In the genomic region with DNA sequence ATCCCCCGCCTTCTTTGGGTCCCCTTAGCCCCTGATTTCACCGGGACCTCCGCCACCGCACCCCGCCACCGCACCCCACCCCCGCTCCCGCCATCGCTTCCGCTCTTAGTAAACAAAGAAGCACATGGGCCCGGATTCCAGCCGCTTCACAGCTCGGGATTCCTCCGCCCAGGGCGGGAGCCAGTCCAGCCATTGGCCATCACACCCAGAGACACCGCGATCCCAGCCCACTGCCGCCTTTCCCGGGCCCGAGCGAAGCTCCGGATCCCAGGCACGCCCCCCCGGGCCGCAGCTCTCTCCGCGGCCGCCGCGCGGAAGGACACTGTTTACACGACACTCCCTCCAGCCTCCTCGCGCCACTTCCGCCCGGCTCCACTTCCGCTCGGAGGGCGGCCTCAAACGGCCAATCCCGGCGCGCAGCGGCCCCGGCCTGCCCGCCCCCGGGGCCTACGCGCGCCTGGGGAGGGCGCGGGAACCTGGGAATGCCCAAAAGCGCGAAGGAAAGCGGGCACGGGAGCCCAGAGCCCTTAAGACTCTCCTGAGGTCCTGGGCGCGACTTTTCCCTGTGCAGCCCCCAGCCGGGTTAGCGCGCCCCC, we compare ENCODE assay signal across 8 cellular contexts. TPM values are rescaled to one million over a fixed set of nuclear protein-coding genes. Genes with fewer than 3 reads are reported as not detected.
DNase-seq lines count a peak whose midpoint lies in the region; ATAC-seq and TF ChIP-seq lines count a peak whose summit lies in the region.

No MANE protein-coding gene starts in this region.

- peak overlapping the region; percentile 97 for H3K27ac ChIP-seq in C4-2B
- H3K27ac ChIP-seq in dorsolateral prefrontal cortex = peak overlapping the region in 57 of 59 donors; percentile 64 to 98 (median 93)

- DNase-seq in NCI-H69 (lab: John Stamatoyannopoulos, UW) (peak; percentile 99), dorsolateral prefrontal cortex (peak; percentile 76 to 93 (median 88)), lower leg skin (ENCODE audit: low spot score in 2 of 2) (peak; percentile 91 to 98)
- peak; percentile 91 for DNase-seq in activated CD4-positive, alpha-beta memory T cell treated with anti-CD3 and anti-CD28 coated beads for 36 hours
- peak; percentile 86 for DNase-seq in stimulated activated CD4-positive, alpha-beta T cell treated with anti-CD3 and anti-CD28 coated beads, Interleukin-4, amount 100 ng/mL, for 1 hour

- H3K27me3 Mint-ChIP-seq in activated CD4-positive, alpha-beta memory T cell treated with anti-CD3 and anti-CD28 coated beads for 36 hours = no peaks in the 10 kb centered on the region

- CTCF ChIA-PET in activated CD4-positive, alpha-beta memory T cell treated with anti-CD3 and anti-CD28 coated beads for 36 hours (lab: Charles Lee) = interaction anchor here (0.9 to 3.1 kb wide), 6 partner anchors 11 to 31 kb away, joined by 3 to 21 read pairs (median 6); a partner anchor contains a TSS

- H3K27ac Mint-ChIP-seq in activated CD4-positive, alpha-beta memory T cell treated with anti-CD3 and anti-CD28 coated beads for 36 hours = peak overlapping the region; percentile 95

- H3K4me3 Mint-ChIP-seq in activated CD4-positive, alpha-beta memory T cell treated with anti-CD3 and anti-CD28 coated beads for 36 hours = peak overlapping the region; percentile 90

- TF ChIP-seq POLR2A in lower leg skin (IDR thresholded peaks at IDR 0.05) = no peak

- H3K27me3 ChIP-seq in dorsolateral prefrontal cortex = no peaks in the 10 kb centered on the region

- peaks cover 54% of the 10 kb centered on the region for H3K36me3 Mint-ChIP-seq in activated CD4-positive, alpha-beta memory T cell treated with anti-CD3 and anti-CD28 coated beads for 36 hours

- ATAC-seq in GM19397 (IDR thresholded peaks at IDR 0.05; ENCODE audit: unreplicated experiment) (peak; percentile 65), HG03521 (IDR thresholded peaks at IDR 0.05; ENCODE audit: unreplicated experiment) (peak; percentile 58)

- WGBS in lower leg skin, 2 donors = 1 to 2% methylated on average over 26 to 50 of the region's 61 CpGs

- POLR2A ChIA-PET in activated CD4-positive, alpha-beta memory T cell treated with anti-CD3 and anti-CD28 coated beads for 36 hours (lab: Charles Lee) = interaction anchor here (0.9 to 3.5 kb wide), 13 partner anchors 8 to 328 kb away, joined by 3 to 44 read pairs (median 7); a partner anchor contains a TSS

- H3K9me3 Mint-ChIP-seq in activated CD4-positive, alpha-beta memory T cell treated with anti-CD3 and anti-CD28 coated beads for 36 hours = no peaks in the 10 kb centered on the region

- no peak for TF ChIP-seq CTCF in C4-2B (conservative IDR thresholded peaks at IDR 0.05)
- TF ChIP-seq CTCF in dorsolateral prefrontal cortex (IDR thresholded peaks at IDR 0.05 in 54 of 56, conservative IDR thresholded peaks at IDR 0.05 in 2 of 56; ENCODE audit: low read depth in 1 of 56, partially characterized antibody in 56 of 56) = peak in 27 of 56 donors; percentile 7 to 52 (median 24)
- peak in 1 of 3 donors; percentile 56 for TF ChIP-seq CTCF in lower leg skin (IDR thresholded peaks at IDR 0.05)

- H3K4me3 ChIP-seq in dorsolateral prefrontal cortex = peak overlapping the region; percentile 61 to 99 (median 83)
- peak overlapping the region; percentile 52 for H3K4me3 ChIP-seq in lower leg skin (ENCODE audit: low read depth, poor library complexity, severe bottlenecking)

- intact Hi-C loops in activated CD4-positive, alpha-beta memory T cell treated with anti-CD3 and anti-CD28 coated beads for 36 hours (cut with micrococcal nuclease) = loop anchor here (1.0 kb wide), 4 partner anchors 11 to 27 kb away; a partner anchor contains a TSS
- intact Hi-C loops in dorsolateral prefrontal cortex (cut with DNase I) = loop anchor here (1.0 to 10.0 kb wide), 3 partner anchors 19 to 324 kb away; a partner anchor contains a TSS
- intact Hi-C loops in lower leg skin (cut with DNase I; ENCODE audit: low total_unique reads) = no loop called here

- H3K4me1 Mint-ChIP-seq in activated CD4-positive, alpha-beta memory T cell treated with anti-CD3 and anti-CD28 coated beads for 36 hours (ENCODE audit: low read depth) = peaks cover 44% of the 10 kb centered on the region

RNA-seq across cellular contexts. Expression of a gene that starts 0.7 kb away (rescaled TPM):
- 100 to 1,000 TPM; 393 to 398 TPM for total RNA-seq in activated CD4-positive, alpha-beta memory T cell treated with anti-CD3 and anti-CD28 coated beads for 36 hours
- 10 to 100 TPM; 19.4 to 81.4 (median 38.0) TPM for total RNA-seq in dorsolateral prefrontal cortex
- total RNA-seq in lower leg skin = 10 to 100 TPM; 41.5 to 52.2 (median 50.4) TPM

RNA-seq across cellular contexts. Expression of a gene that starts 0.9 kb away (rescaled TPM):
- 10 to 100 TPM; 11.3 to 12.2 TPM for total RNA-seq in activated CD4-positive, alpha-beta memory T cell treated with anti-CD3 and anti-CD28 coated beads for 36 hours
- total RNA-seq in dorsolateral prefrontal cortex (10 to 100 TPM; 11.3 to 28.4 (median 19.5) TPM), lower leg skin (10 to 100 TPM; 18.6 to 24.6 (median 21.0) TPM)

RNA-seq across cellular contexts. Expression of a gene that starts 11.7 kb away (rescaled TPM):
- total RNA-seq in activated CD4-positive, alpha-beta memory T cell treated with anti-CD3 and anti-CD28 coated beads for 36 hours = 10 to 100 TPM; 93.1 to 98.2 TPM
- total RNA-seq in dorsolateral prefrontal cortex (100 to 1,000 TPM in 100 of 120 experiments, 10 to 100 TPM in 20; 82.0 to 137 (median 116) TPM), lower leg skin (10 to 100 TPM; 22.3 to 42.7 (median 30.0) TPM)

RNA-seq across cellular contexts. Expression of a gene that starts 18.6 kb away (rescaled TPM):
- total RNA-seq in activated CD4-positive, alpha-beta memory T cell treated with anti-CD3 and anti-CD28 coated beads for 36 hours = 10 to 100 TPM; 54.3 to 63.7 TPM
- total RNA-seq in dorsolateral prefrontal cortex (10 to 100 TPM; 46.6 to 98.0 (median 72.6) TPM), lower leg skin (10 to 100 TPM; 37.1 to 74.3 (median 42.1) TPM)

RNA-seq across cellular contexts. Expression of a gene that starts 18.9 kb away (rescaled TPM):
- total RNA-seq in activated CD4-positive, alpha-beta memory T cell treated with anti-CD3 and anti-CD28 coated beads for 36 hours = 10 to 100 TPM; 11.9 to 12.4 TPM
- total RNA-seq in dorsolateral prefrontal cortex (10 to 100 TPM in 119 of 120 experiments, 1 to 10 TPM in 1; 9.7 to 27.8 (median 16.8) TPM), lower leg skin (1 to 10 TPM; 3.8 to 8.4 (median 6.5) TPM)

Comparison
In these comparisons a context has a peak if more than half of its experiments do, and no peak if none do; other contexts are left out.
1. Peak in every context shown above with its lines: DNase-seq, ATAC-seq, H3K4me3 ChIP-seq and H3K27ac ChIP-seq.
2. RNA of a gene that starts 0.7 kb away (total RNA-seq): 393 to 398 TPM in activated CD4-positive, alpha-beta memory T cell treated with anti-CD3 and anti-CD28 coated beads for 36 hours; 41.5 to 52.2 TPM in lower leg skin and 19.4 to 81.4 TPM in dorsolateral prefrontal cortex; every median in the first group is over 4 times any median in the second.